14 cellular contexts compared by ENCODE assay signal in the genomic region with DNA sequence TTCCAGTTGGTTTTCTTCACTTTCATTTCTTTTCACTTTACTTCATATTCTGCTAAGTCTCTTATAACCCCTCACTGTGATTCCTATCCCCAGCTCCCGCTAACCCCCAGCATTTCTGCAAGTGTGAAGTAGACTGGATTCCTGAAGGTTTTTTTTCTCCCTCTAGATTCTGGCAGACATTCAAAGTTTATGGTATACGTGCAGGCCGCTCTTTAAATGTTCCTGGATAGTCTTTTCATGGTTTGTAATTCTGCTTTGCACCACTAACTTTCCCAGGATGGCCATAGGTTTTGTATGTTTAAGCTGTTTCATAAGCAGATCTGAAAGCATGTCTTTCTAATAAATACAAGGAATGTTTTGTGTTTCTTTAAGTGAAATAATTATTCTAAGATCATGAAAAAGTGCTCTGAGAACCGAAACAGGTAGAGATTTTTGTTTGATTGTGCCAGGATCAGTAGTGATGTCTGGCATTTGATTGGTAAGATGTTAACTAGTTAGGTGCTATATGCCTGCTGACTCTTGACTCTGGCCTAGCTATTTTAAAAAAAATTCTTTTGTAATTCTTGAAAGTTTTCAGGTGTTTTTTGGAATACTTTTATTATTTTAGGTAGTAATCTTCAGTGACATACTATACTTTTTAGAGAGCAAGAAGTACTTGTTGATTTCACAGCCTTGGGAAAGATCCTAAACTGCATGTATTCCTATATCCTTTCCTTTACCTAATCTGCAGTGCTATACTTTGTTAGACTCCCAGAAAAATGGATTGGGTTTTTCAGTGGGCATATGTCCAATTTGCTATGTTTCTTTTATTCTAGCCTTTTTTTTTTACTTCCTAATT. TPM values are rescaled to one million over a fixed set of nuclear protein-coding genes. Genes with fewer than 3 reads are reported as not detected.
DNase-seq lines count a peak whose midpoint lies in the region; ATAC-seq and TF ChIP-seq lines count a peak whose summit lies in the region.
"Had no signal": no experiment of that assay in that cellular context is flagged by ENCODE, and none has a peak within 500 bp of the region (broad histone marks: within the 10 kb centered on the region; RNA-seq: fewer than 3 reads in every experiment).

No MANE protein-coding gene starts in this region.

- POLR2A ChIA-PET in CD8-positive, alpha-beta T cell (lab: Charles Lee), result no interaction called here

- WGBS in stomach, 5 donors, result 32 to 47% (median 38%) methylated on average over 4 of the region's 4 CpGs

- H3K9me3 Mint-ChIP-seq in CD8-positive, alpha-beta T cell, result no peaks in the 10 kb centered on the region
- H3K9me3 Mint-ChIP-seq in nephron progenitor cell, result peaks cover 21% of the 10 kb centered on the region

- no peak overlapping the region for H3K4me3 Mint-ChIP-seq in CD8-positive, alpha-beta T cell
- H3K4me3 Mint-ChIP-seq in T-helper 17 cell (no peak overlapping the region), nephron progenitor cell (peak overlapping the region; percentile 35)
- H3K4me3 Mint-ChIP-seq: neural progenitor cell had no signal

- H3K27ac ChIP-seq in CD8-positive, alpha-beta T cell (ENCODE audit: low read depth, low read length), result no peak overlapping the region
- H3K27ac ChIP-seq in fibroblast of lung (ENCODE audit: insufficient read depth, low read length) (no peak overlapping the region), stomach (no peak overlapping the region)
- H3K27ac ChIP-seq: breast epithelium, neural progenitor cell had no signal

- no peak overlapping the region for H2AFZ ChIP-seq in fibroblast of lung (ENCODE audit: low read length)
- H2AFZ ChIP-seq: neural progenitor cell had no signal

- H3K4me1 ChIP-seq in CD8-positive, alpha-beta T cell (ENCODE audit: insufficient read depth, low read length), result peaks cover 22% of the 10 kb centered on the region
- no peaks in the 10 kb centered on the region for H3K4me1 ChIP-seq in fibroblast of lung (ENCODE audit: control insufficient read depth, extremely low read depth, insufficient read depth, low read length)
- peaks cover 9 to 65% (median 37%) of the 10 kb centered on the region in 4 donors for H3K4me1 ChIP-seq in stomach

- no peaks in the 10 kb centered on the region for H3K9me3 ChIP-seq in CD8-positive, alpha-beta T cell (ENCODE audit: low read length)
- no peaks in the 10 kb centered on the region for H3K9me3 ChIP-seq in T-helper 17 cell (ENCODE audit: control insufficient read depth, low read length, poor library complexity, severe bottlenecking)
- H3K9me3 ChIP-seq in fibroblast of lung (ENCODE audit: control insufficient read depth, insufficient read depth, low read depth, low read length), result no peaks in the 10 kb centered on the region
- H3K9me3 ChIP-seq in stomach, result no peaks in the 10 kb centered on the region
- H3K9me3 ChIP-seq: breast epithelium had no signal

- no peak for TF ChIP-seq POLR2A in stomach (IDR thresholded peaks at IDR 0.05)

- peaks cover 15% of the 10 kb centered on the region for H3K36me3 Mint-ChIP-seq in CD8-positive, alpha-beta T cell
- H3K36me3 Mint-ChIP-seq in T-helper 17 cell (ENCODE audit: low read depth) (no peaks in the 10 kb centered on the region), nephron progenitor cell (ENCODE audit: low read depth) (peaks cover 62% of the 10 kb centered on the region)

- intact Hi-C loops in CD8-positive, alpha-beta T cell (cut with DNase I, micrococcal nuclease), result loop anchor here in 1 of 2 experiments (2.0 kb wide), 1 partner anchor 83 kb away; no protein-coding TSS in a partner anchor
- intact Hi-C loops in stomach (cut with DNase I; ENCODE audit: low total_unique reads), result no loop called here

- no peak for ATAC-seq in CD8-positive, alpha-beta T cell
- ATAC-seq in T-helper 17 cell, result no peak

- no peaks in the 10 kb centered on the region for H3K36me3 ChIP-seq in CD8-positive, alpha-beta T cell (ENCODE audit: insufficient read depth, low read length)
- H3K36me3 ChIP-seq in fibroblast of lung (ENCODE audit: control insufficient read depth, insufficient read depth, low read length) (no peaks in the 10 kb centered on the region), stomach (peaks cover 0 to 7% (median 0%) of the 10 kb centered on the region in 4 donors)
- H3K36me3 ChIP-seq: breast epithelium had no signal

- CTCF ChIA-PET in CD8-positive, alpha-beta T cell (lab: Charles Lee), result interaction anchor here (1.4 kb wide), 1 partner anchor 52 kb away, joined by 3 read pairs; no protein-coding TSS in a partner anchor

- H3K4me2 ChIP-seq in fibroblast of lung (ENCODE audit: extremely low read depth, insufficient read depth, low read length), result no peak overlapping the region
- H3K4me2 ChIP-seq: neural progenitor cell had no signal

- H3K9ac ChIP-seq in fibroblast of lung (ENCODE audit: insufficient read depth, low read length), result no peak overlapping the region
- H3K9ac ChIP-seq: neural progenitor cell had no signal

- H3K27me3 ChIP-seq in CD8-positive, alpha-beta T cell (ENCODE audit: insufficient read depth, low read length), result no peaks in the 10 kb centered on the region
- H3K27me3 ChIP-seq in fibroblast of lung (ENCODE audit: control insufficient read depth, insufficient read depth, low read length) (no peaks in the 10 kb centered on the region), stomach (no peaks in the 10 kb centered on the region)
- H3K27me3 ChIP-seq: breast epithelium, neural progenitor cell had no signal

- peak overlapping the region; percentile 19 for H3K27ac Mint-ChIP-seq in CD8-positive, alpha-beta T cell
- H3K27ac Mint-ChIP-seq in T-helper 17 cell (peak overlapping the region; percentile 61), nephron progenitor cell (peak overlapping the region; percentile 87)
- H3K27ac Mint-ChIP-seq: neural progenitor cell had no signal

- H3K79me2 ChIP-seq in fibroblast of lung (ENCODE audit: control insufficient read depth, insufficient read depth, low read length), result peaks cover 71% of the 10 kb centered on the region

- H3K27me3 Mint-ChIP-seq in CD8-positive, alpha-beta T cell (ENCODE audit: low read depth), result no peaks in the 10 kb centered on the region
- H3K27me3 Mint-ChIP-seq in T-helper 17 cell (no peaks in the 10 kb centered on the region), nephron progenitor cell (ENCODE audit: low read depth, poor library complexity) (no peaks in the 10 kb centered on the region)

- TF ChIP-seq EP300 in stomach (IDR thresholded peaks at IDR 0.05), result no peak

- H4K20me1 ChIP-seq in fibroblast of lung (ENCODE audit: control insufficient read depth, extremely low read depth, insufficient read depth, low read length), result no peaks in the 10 kb centered on the region

- DNase-seq in CD8-positive, alpha-beta T cell, result no peak
- DNase-seq in T-helper 17 cell, result no peak
- DNase-seq in fibroblast of lung (ENCODE audit: low read depth in 2 of 2), result peak; percentile 9 to 49
- DNase-seq in nephron progenitor cell, result no peak
- no peak for DNase-seq in KG1 (lab: John Stamatoyannopoulos, UW)
- DNase-seq in activated CD4-positive, CD25-positive, alpha-beta regulatory T cell (lab: John Stamatoyannopoulos, UW), result no peak
- no peak for DNase-seq in stomach
- no peak for DNase-seq in NCI-H1105 treated with DMSO at 0.1 percent for 48 hours (lab: John Stamatoyannopoulos, UW)
- DNase-seq: activated effector memory CD4-positive, alpha-beta T cell treated with Interleukin-2 at 50 U/mL for 16 hours; effector CD4-positive, alpha-beta T cell; GF-D8; NCI-H1436 treated with DMSO at 0.1 percent for 48 hours had no signal

- H3K4me3 ChIP-seq in CD8-positive, alpha-beta T cell (ENCODE audit: low read depth, low read length), result no peak overlapping the region
- H3K4me3 ChIP-seq in fibroblast of lung (replicated peaks in 1 of 4; ENCODE audit: control extremely low read depth in 1 of 4, insufficient read depth in 1 of 4, low read depth in 3 of 4, low read length in 4 of 4), result no peak overlapping the region
- no peak overlapping the region for H3K4me3 ChIP-seq in stomach
- H3K4me3 ChIP-seq: breast epithelium, neural progenitor cell had no signal

- H3K4me1 Mint-ChIP-seq in CD8-positive, alpha-beta T cell (ENCODE audit: low read depth), result peaks cover 65% of the 10 kb centered on the region
- H3K4me1 Mint-ChIP-seq in T-helper 17 cell (peaks cover 55% of the 10 kb centered on the region), nephron progenitor cell (peaks cover 54% of the 10 kb centered on the region)

- TF ChIP-seq CTCF in CD8-positive, alpha-beta T cell (IDR thresholded peaks at IDR 0.05), result no peak
- TF ChIP-seq CTCF in fibroblast of lung (conservative IDR thresholded peaks at IDR 0.05 in 1 of 2, IDR thresholded peaks at IDR 0.05 in 1 of 2; ENCODE audit: low read depth in 1 of 2, low read length in 2 of 2) (no peak), nephron progenitor cell (IDR thresholded peaks at IDR 0.05) (no peak), stomach (IDR thresholded peaks at IDR 0.05) (no peak)

RNA-seq across cellular contexts. Expression of a gene that starts 29.7 kb away (rescaled TPM):
- 10 to 100 TPM; 13.1 to 13.9 TPM for total RNA-seq in CD8-positive, alpha-beta T cell
- 10 to 100 TPM; 19.0 to 22.0 TPM for total RNA-seq in T-helper 17 cell
- total RNA-seq in fibroblast of lung, result 11.3 and 12.7 TPM in 2 replicates
- 19.5 and 20.0 TPM in 2 replicates for polyA plus RNA-seq in fibroblast of lung
- polyA plus RNA-seq in fibroblast of lung (2012), result 13.8 and 14.2 TPM in 2 replicates
- 2.0 and 5.3 TPM in 2 replicates for polyA minus RNA-seq in fibroblast of lung (ENCODE audit: low replicate concordance)
- total RNA-seq in stomach, result 10 to 100 TPM; 11.6 to 38.2 (median 16.2) TPM
- polyA plus RNA-seq in stomach, result 1 to 10 TPM; 4.7 to 8.5 (median 7.3) TPM

Comparison
In these comparisons a context has a peak if more than half of its experiments do, and no peak if none do; other contexts are left out.
1. DNase-seq: peak in fibroblast of lung (2 of 2); none in CD8-positive, alpha-beta T cell (0 of 7), T-helper 17 cell (0 of 3), nephron progenitor cell (single experiment), KG1 (single experiment), activated CD4-positive, CD25-positive, alpha-beta regulatory T cell (0 of 4), stomach (single experiment) and NCI-H1105 treated with DMSO at 0.1 percent for 48 hours (single experiment).
2. H3K27ac Mint-ChIP-seq: peak in every context shown above with its lines; median percentile 87 in nephron progenitor cell; 61 in T-helper 17 cell; 19 in CD8-positive, alpha-beta T cell.